8 cellular contexts compared by ENCODE assay signal in genomic region chrX:54182194-54182863, GRCh38. TPM values are rescaled to one million over a fixed set of nuclear protein-coding genes. Genes with fewer than 3 reads are reported as not detected.
DNase-seq lines count a peak whose midpoint lies in the region; ATAC-seq and TF ChIP-seq lines count a peak whose summit lies in the region.

No MANE protein-coding gene starts in this region.

- intact Hi-C loops in mucosa of descending colon (cut with DNase I, micrococcal nuclease) = no loop called here

- peaks cover 45% of the 10 kb centered on the region for H3K4me1 Mint-ChIP-seq in activated CD8-positive, alpha-beta memory T cell treated with anti-CD3 and anti-CD28 coated beads, Interleukin-2, amount 10 ng/mL, durations not matched to agents 7 days and 5 days
- H3K4me1 Mint-ChIP-seq in endodermal cell = peaks cover 24% of the 10 kb centered on the region

- ATAC-seq in GM18909 (IDR thresholded peaks at IDR 0.05; ENCODE audit: poor library complexity, unreplicated experiment) = peak; percentile 74
- peak; percentile 60 for ATAC-seq in HG03159 (IDR thresholded peaks at IDR 0.05; ENCODE audit: unreplicated experiment)
- peak; percentile 75 for ATAC-seq in activated CD8-positive, alpha-beta memory T cell treated with anti-CD3 and anti-CD28 coated beads, Interleukin-2, amount 10 ng/mL, durations not matched to agents 7 days and 5 days
- ATAC-seq in mucosa of descending colon = peak; percentile 87

- 0 to 1% methylated on average over 1 to 36 of the region's 36 CpGs for WGBS in endodermal cell (ENCODE audit: insufficient coverage in 1 of 2, insufficient read length in 1 of 2), 2 experiments

- H3K27ac ChIP-seq in endodermal cell (ENCODE audit: low read depth, low read length) = no peak overlapping the region

- TF ChIP-seq CTCF in endodermal cell (conservative IDR thresholded peaks at IDR 0.05) (no peak), mucosa of descending colon (IDR thresholded peaks at IDR 0.05) (no peak)

- no peak overlapping the region for H3K9ac ChIP-seq in endodermal cell (ENCODE audit: extremely low read depth, low read length, poor library complexity, severe bottlenecking)

- CTCF ChIA-PET in activated CD8-positive, alpha-beta memory T cell treated with anti-CD3 and anti-CD28 coated beads, Interleukin-2, amount 10 ng/mL, durations not matched to agents 7 days and 5 days (lab: Charles Lee) = no interaction called here

- peak overlapping the region; percentile 86 for H3K27ac Mint-ChIP-seq in activated CD8-positive, alpha-beta memory T cell treated with anti-CD3 and anti-CD28 coated beads, Interleukin-2, amount 10 ng/mL, durations not matched to agents 7 days and 5 days
- H3K27ac Mint-ChIP-seq in endodermal cell = no peak overlapping the region

- no peaks in the 10 kb centered on the region for H3K9me3 Mint-ChIP-seq in activated CD8-positive, alpha-beta memory T cell treated with anti-CD3 and anti-CD28 coated beads, Interleukin-2, amount 10 ng/mL, durations not matched to agents 7 days and 5 days (ENCODE audit: low read depth)
- H3K9me3 Mint-ChIP-seq in endodermal cell = peaks cover 35% of the 10 kb centered on the region

- no peaks in the 10 kb centered on the region for H3K27me3 Mint-ChIP-seq in activated CD8-positive, alpha-beta memory T cell treated with anti-CD3 and anti-CD28 coated beads, Interleukin-2, amount 10 ng/mL, durations not matched to agents 7 days and 5 days
- no peaks in the 10 kb centered on the region for H3K27me3 Mint-ChIP-seq in endodermal cell (ENCODE audit: insufficient read depth)

- H3K9me3 ChIP-seq in endodermal cell (ENCODE audit: control insufficient read depth, low read length) (no peaks in the 10 kb centered on the region), mucosa of descending colon (no peaks in the 10 kb centered on the region)

- no peaks in the 10 kb centered on the region for H3K27me3 ChIP-seq in endodermal cell (ENCODE audit: control insufficient read depth, insufficient read depth, low read length, poor library complexity, severe bottlenecking)

- DNase-seq in AML-193 (lab: John Stamatoyannopoulos, UW) (peak; percentile 10 to 12), NCI-H748 treated with DMSO at 0.1 percent for 48 hours (lab: John Stamatoyannopoulos, UW) (peak; percentile 25), endodermal cell (peak; percentile 70), mucosa of descending colon (peak; percentile 73 to 81 (median 74))
- DNase-seq in activated CD8-positive, alpha-beta memory T cell treated with anti-CD3 and anti-CD28 coated beads, Interleukin-2, amount 10 ng/mL, durations not matched to agents 7 days and 5 days = peak; percentile 80
- DNase-seq in stimulated activated CD8-positive, alpha-beta memory T cell treated with anti-CD3 and anti-CD28 coated beads, Interleukin-4, amount 100 ng/mL, for 4 hours (ENCODE audit: low read depth in 2 of 2, low spot score in 1 of 2) = peak; percentile 21 to 44

- H3K4me1 ChIP-seq in endodermal cell (ENCODE audit: control insufficient read depth, insufficient read depth, low read length) (no peaks in the 10 kb centered on the region), mucosa of descending colon (ENCODE audit: low read depth) (peaks cover 3% of the 10 kb centered on the region)

- no peaks in the 10 kb centered on the region for H3K36me3 ChIP-seq in endodermal cell (ENCODE audit: control insufficient read depth, insufficient read depth, low read length)
- no peaks in the 10 kb centered on the region for H3K36me3 ChIP-seq in mucosa of descending colon (ENCODE audit: low read depth)

- H3K4me3 Mint-ChIP-seq in activated CD8-positive, alpha-beta memory T cell treated with anti-CD3 and anti-CD28 coated beads, Interleukin-2, amount 10 ng/mL, durations not matched to agents 7 days and 5 days = peak overlapping the region; percentile 84
- peak overlapping the region; percentile 66 for H3K4me3 Mint-ChIP-seq in endodermal cell

- H3K36me3 Mint-ChIP-seq in activated CD8-positive, alpha-beta memory T cell treated with anti-CD3 and anti-CD28 coated beads, Interleukin-2, amount 10 ng/mL, durations not matched to agents 7 days and 5 days = peaks cover 23% of the 10 kb centered on the region
- H3K36me3 Mint-ChIP-seq in endodermal cell (ENCODE audit: low read depth) = no peaks in the 10 kb centered on the region

- H3K4me3 ChIP-seq in endodermal cell (ENCODE audit: low read length) (peak overlapping the region; percentile 85), mucosa of descending colon (peak overlapping the region; percentile 50)

RNA-seq across cellular contexts. Expression of gene FAM120C, which starts 0.7 kb away (rescaled TPM):
- total RNA-seq in activated CD8-positive, alpha-beta memory T cell treated with anti-CD3 and anti-CD28 coated beads, Interleukin-2, amount 10 ng/mL, durations not matched to agents 7 days and 5 days = 10 to 100 TPM; 10.5 to 12.8 TPM
- 1 to 10 TPM; 9.6 to 9.7 TPM for total RNA-seq in endodermal cell
- 4.8 TPM for polyA plus RNA-seq in endodermal cell (2013, experiment 1 of 2)
- 4.2 TPM for polyA plus RNA-seq in endodermal cell (2013, experiment 2 of 2)
- 1 to 10 TPM; 3.7 to 9.4 (median 5.0) TPM for total RNA-seq in mucosa of descending colon

Comparison
In these comparisons a context has a peak if more than half of its experiments do, and no peak if none do; other contexts are left out.
1. DNase-seq: peak in every context shown above with its lines; median percentile 80 in activated CD8-positive, alpha-beta memory T cell treated with anti-CD3 and anti-CD28 coated beads, Interleukin-2, amount 10 ng/mL, durations not matched to agents 7 days and 5 days; 74 in mucosa of descending colon; 70 in endodermal cell; 32 in stimulated activated CD8-positive, alpha-beta memory T cell treated with anti-CD3 and anti-CD28 coated beads, Interleukin-4, amount 100 ng/mL, for 4 hours; 25 in NCI-H748 treated with DMSO at 0.1 percent for 48 hours; 11 in AML-193.